1 cellular context compared by ENCODE assay signal in genomic region chr4:140249351-140249750, GRCh38.
TF ChIP-seq lines count a peak whose summit lies in the region.

No MANE protein-coding gene starts in this region.

TF ChIP-seq in SK-N-SH treated with all-trans-retinoic acid at 6 μM for 48 hours, 23 proteins besides CTCF, POLR2A, EP300 and RAD21 (continued from another document):
- TF ChIP-seq RARB (CRISPR knock-in tag; IDR thresholded peaks at IDR 0.05), result no peak
- TF ChIP-seq OSR1 (CRISPR knock-in tag; IDR thresholded peaks at IDR 0.05), result no peak
- TF ChIP-seq PPARA (CRISPR knock-in tag; IDR thresholded peaks at IDR 0.05; ENCODE audit: borderline replicate concordance), result no peak
- TF ChIP-seq ISL1 (CRISPR knock-in tag; IDR thresholded peaks at IDR 0.05), result no peak
- no peak for TF ChIP-seq BACH2 (CRISPR knock-in tag; IDR thresholded peaks at IDR 0.05; ENCODE audit: borderline replicate concordance)
- TF ChIP-seq TOX (CRISPR knock-in tag; IDR thresholded peaks at IDR 0.05; ENCODE audit: borderline replicate concordance), result no peak
- TF ChIP-seq TCF4 (CRISPR knock-in tag; IDR thresholded peaks at IDR 0.05; ENCODE audit: borderline replicate concordance), result no peak
- TF ChIP-seq, protein P1, sequence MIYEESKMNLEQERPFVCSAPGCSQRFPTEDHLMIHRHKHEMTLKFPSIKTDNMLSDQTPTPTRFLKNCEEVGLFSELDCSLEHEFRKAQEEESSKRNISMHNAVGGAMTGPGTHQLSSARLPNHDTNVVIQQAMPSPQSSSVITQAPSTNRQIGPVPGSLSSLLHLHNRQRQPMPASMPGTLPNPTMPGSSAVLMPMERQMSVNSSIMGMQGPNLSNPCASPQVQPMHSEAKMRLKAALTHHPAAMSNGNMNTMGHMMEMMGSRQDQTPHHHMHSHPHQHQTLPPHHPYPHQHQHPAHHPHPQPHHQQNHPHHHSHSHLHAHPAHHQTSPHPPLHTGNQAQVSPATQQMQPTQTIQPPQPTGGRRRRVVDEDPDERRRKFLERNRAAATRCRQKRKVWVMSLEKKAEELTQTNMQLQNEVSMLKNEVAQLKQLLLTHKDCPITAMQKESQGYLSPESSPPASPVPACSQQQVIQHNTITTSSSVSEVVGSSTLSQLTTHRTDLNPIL (CRISPR knock-in tag; IDR thresholded peaks at IDR 0.05; ENCODE audit: low read depth), result no peak
- no peak for TF ChIP-seq ZFP30 (CRISPR knock-in tag; IDR thresholded peaks at IDR 0.05)
- no peak for TF ChIP-seq SNAI2 (CRISPR knock-in tag; IDR thresholded peaks at IDR 0.05)
- no peak for TF ChIP-seq ZNF565 (CRISPR knock-in tag; conservative IDR thresholded peaks at IDR 0.05; ENCODE audit: low read depth)
- no peak for TF ChIP-seq CSDC2 (CRISPR knock-in tag; IDR thresholded peaks at IDR 0.05)
